8 cellular contexts compared by ENCODE assay signal in the genomic region with DNA sequence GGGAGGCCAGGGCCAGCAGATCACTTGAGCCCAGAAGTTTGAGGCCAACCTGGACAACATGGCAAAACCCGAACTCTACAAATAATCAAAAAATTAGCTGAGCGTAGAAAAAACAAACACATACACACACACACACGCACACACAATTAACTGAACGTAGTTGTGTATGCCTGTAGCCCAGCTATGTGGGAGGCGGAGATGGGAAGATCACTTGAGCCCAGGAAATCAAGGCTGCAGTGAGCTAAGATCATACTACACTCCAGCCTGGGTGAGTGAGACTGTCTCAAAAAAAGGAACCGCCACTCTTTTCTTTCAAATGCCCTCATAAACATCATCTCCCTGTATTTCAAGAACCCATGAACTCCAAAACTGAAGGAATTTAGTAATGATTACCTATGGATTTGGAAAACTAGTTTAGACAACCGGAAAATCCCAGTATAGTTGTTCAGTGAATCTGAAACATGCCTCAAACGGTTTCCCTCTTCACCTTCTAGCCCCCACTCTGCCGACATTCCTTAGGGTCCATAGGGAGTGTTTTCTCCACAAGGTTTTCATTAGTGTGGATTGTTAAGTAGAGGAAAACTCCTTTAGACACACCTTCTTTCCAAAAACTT. TPM values are rescaled to one million over a fixed set of nuclear protein-coding genes. Genes with fewer than 3 reads are reported as not detected.
A peak's percentile ranks its signal among the peaks of the same experiment; 100 is the strongest.
DNase-seq lines count a peak whose midpoint lies in the region; ATAC-seq and TF ChIP-seq lines count a peak whose summit lies in the region.

No MANE protein-coding gene starts in this region.

- peaks cover 55% of the 10 kb centered on the region for H4K20me1 ChIP-seq in smooth muscle cell (ENCODE audit: low read depth)

- no peak overlapping the region for H3K9ac ChIP-seq in smooth muscle cell (ENCODE audit: low read depth)

- peaks cover 41% of the 10 kb centered on the region for H3K79me2 ChIP-seq in smooth muscle cell (ENCODE audit: low read depth)

- H3K36me3 Mint-ChIP-seq in HFFc6 (ENCODE audit: low read depth): peaks cover 40% of the 10 kb centered on the region

- H2AFZ ChIP-seq in smooth muscle cell (ENCODE audit: low read depth): no peak overlapping the region

- intact Hi-C loops in left ventricle myocardium superior (cut with micrococcal nuclease): no loop called here

- no peaks in the 10 kb centered on the region for H3K9me3 Mint-ChIP-seq in HFFc6

- no peaks in the 10 kb centered on the region for H3K27me3 Mint-ChIP-seq in HFFc6 (ENCODE audit: insufficient read depth)

- 77% methylated on average over 9 of the region's 9 CpGs for WGBS in smooth muscle cell (ENCODE audit: low lambda C conversion rate)

- peak overlapping the region; percentile 1; the same call in 1 of the 2 replicates for H3K27ac Mint-ChIP-seq in HFFc6

- peak overlapping the region; percentile 82 for H3K4me3 ChIP-seq in smooth muscle cell

- peaks cover 29% of the 10 kb centered on the region for H3F3A ChIP-seq in smooth muscle cell (ENCODE audit: low read depth)

- H3K4me1 ChIP-seq in smooth muscle cell (ENCODE audit: low read depth): peaks cover 20% of the 10 kb centered on the region

- no peaks in the 10 kb centered on the region for H3K27me3 ChIP-seq in smooth muscle cell (ENCODE audit: low read depth)

- H3K36me3 ChIP-seq in smooth muscle cell (ENCODE audit: low read depth): no peaks in the 10 kb centered on the region

- no peak overlapping the region for H3K4me3 Mint-ChIP-seq in HFFc6

- peaks cover 34% of the 10 kb centered on the region for H3K4me1 Mint-ChIP-seq in HFFc6 (ENCODE audit: low read depth)

- peak overlapping the region; percentile 93 for H3K4me2 ChIP-seq in smooth muscle cell

- TF ChIP-seq CTCF in HFFc6 (IDR thresholded peaks at IDR 0.05): no peak
- TF ChIP-seq CTCF in VCaP (conservative IDR thresholded peaks at IDR 0.05): no peak
- TF ChIP-seq CTCF in smooth muscle cell (IDR thresholded peaks at IDR 0.05; ENCODE audit: borderline replicate concordance, insufficient read depth, poor library complexity, severe bottlenecking): no peak

- no peaks in the 10 kb centered on the region for H3K9me3 ChIP-seq in smooth muscle cell (replicated peaks; ENCODE audit: low read depth)

- no peak for DNase-seq in HFFc6
- DNase-seq in left ventricle myocardium superior: no peak
- no peak for DNase-seq in smooth muscle cell (lab: John Stamatoyannopoulos, UW; ENCODE audit: unreplicated experiment)
- DNase-seq in anterior cingulate cortex (lab: John Stamatoyannopoulos, UW): no peak
- DNase-seq in T1000 (lab: John Stamatoyannopoulos, UW): no peak

- H3K27ac ChIP-seq in VCaP: peak overlapping the region; percentile 94
- H3K27ac ChIP-seq in smooth muscle cell (ENCODE audit: low read depth): peak overlapping the region; percentile 44

- ATAC-seq in left ventricle myocardium superior: peak; percentile 32
- ATAC-seq in HG03378 (IDR thresholded peaks at IDR 0.05; ENCODE audit: unreplicated experiment): no peak
- no peak for ATAC-seq in GM18873 (IDR thresholded peaks at IDR 0.05; ENCODE audit: low FRiP score, unreplicated experiment)

RNA-seq across cellular contexts. Expression of gene TXNIP, which starts 4.5 kb away (rescaled TPM):
- 10 to 100 TPM; 49.2 to 78.0 (median 59.5) TPM for total RNA-seq in HFFc6 (2021; fragmentation: NEBNext Ultra II Directional; extraction: Animal tissue kit (Norgen Biotek cat#: 25700))
- total RNA-seq in left ventricle myocardium superior (954 TPM), smooth muscle cell (365 and 384 TPM in 2 replicates)
- polyA plus RNA-seq in smooth muscle cell: 197 and 206 TPM in 2 replicates

RNA-seq across cellular contexts. Expression of gene POLR3GL, which starts 27.4 kb away (rescaled TPM):
- total RNA-seq in HFFc6 (2021; fragmentation: NEBNext Ultra II Directional; extraction: Animal tissue kit (Norgen Biotek cat#: 25700)): 10 to 100 TPM; 23.5 to 29.3 (median 26.2) TPM
- total RNA-seq in left ventricle myocardium superior: 44.0 TPM
- 17.7 and 22.2 TPM in 2 replicates for total RNA-seq in smooth muscle cell
- 26.4 and 33.6 TPM in 2 replicates for polyA plus RNA-seq in smooth muscle cell

RNA-seq across cellular contexts. Expression of gene ANKRD34A, which starts 27.5 kb away (rescaled TPM):
- 10 to 100 TPM in 3 of 6 experiments, 1 to 10 TPM in 3; 8.1 to 14.9 (median 10.2) TPM for total RNA-seq in HFFc6 (2021; fragmentation: NEBNext Ultra II Directional; extraction: Animal tissue kit (Norgen Biotek cat#: 25700))
- total RNA-seq in left ventricle myocardium superior (0.52 TPM), smooth muscle cell (0.36 and 0.49 TPM in 2 replicates)
- 1.3 and 2.4 TPM in 2 replicates for polyA plus RNA-seq in smooth muscle cell

RNA-seq across cellular contexts. Expression of gene HJV, which starts 29.6 kb away (rescaled TPM):
- not detected for total RNA-seq in HFFc6 (2021; fragmentation: NEBNext Ultra II Directional; extraction: Animal tissue kit (Norgen Biotek cat#: 25700))
- total RNA-seq in left ventricle myocardium superior (71.9 TPM), smooth muscle cell (not detected in 2 replicates)
- not detected in 2 replicates for polyA plus RNA-seq in smooth muscle cell

RNA-seq across cellular contexts. Expression of gene LIX1L, which starts 34.1 kb away (rescaled TPM):
- total RNA-seq in HFFc6 (2021; fragmentation: NEBNext Ultra II Directional; extraction: Animal tissue kit (Norgen Biotek cat#: 25700)): 10 to 100 TPM; 51.0 to 59.6 (median 56.1) TPM
- 25.2 TPM for total RNA-seq in left ventricle myocardium superior
- 23.2 and 32.7 TPM in 2 replicates for total RNA-seq in smooth muscle cell
- 26.2 and 31.1 TPM in 2 replicates for polyA plus RNA-seq in smooth muscle cell
